Comparison of ENCODE assay signal across 9 cellular contexts in genomic region chr2:200610217-200610616, GRCh38. TPM values are rescaled to one million over a fixed set of nuclear protein-coding genes. Genes with fewer than 3 reads are reported as not detected.
A peak's percentile ranks its signal among the peaks of the same experiment; 100 is the strongest.
DNase-seq lines count a peak whose midpoint lies in the region; ATAC-seq and TF ChIP-seq lines count a peak whose summit lies in the region.
"Not testable (repeated sequence)": the region's sequence is repeated elsewhere in the genome, so short reads cannot be mapped to it uniquely, and the experiment has no call there.
"Had no signal": no experiment of that assay in that cellular context is flagged by ENCODE, and none has a peak within 500 bp of the region (broad histone marks: within the 10 kb centered on the region; RNA-seq: fewer than 3 reads in every experiment).

No MANE protein-coding gene starts in this region.

- TF ChIP-seq CTCF in GM10248 (IDR thresholded peaks at IDR 0.05; ENCODE audit: control extremely low read depth, extremely low read depth, low read depth, missing control alignments); GM20000 (IDR thresholded peaks at IDR 0.05; ENCODE audit: extremely low read depth, missing control alignments); RWPE2 (IDR thresholded peaks at IDR 0.05; ENCODE audit: poor library complexity, severe bottlenecking): not testable (repeated sequence)

- not testable (repeated sequence) for H3K36me3 Mint-ChIP-seq in activated naive CD4-positive, alpha-beta T cell treated with anti-CD3 and anti-CD28 coated beads for 36 hours (ENCODE audit: low read depth)

- intact Hi-C loops in activated naive CD4-positive, alpha-beta T cell treated with anti-CD3 and anti-CD28 coated beads for 36 hours (cut with micrococcal nuclease), result loop anchor here (1.0 kb wide), 2 partner anchors 32 to 93 kb away; no protein-coding TSS in a partner anchor

- H3K4me1 Mint-ChIP-seq in activated naive CD4-positive, alpha-beta T cell treated with anti-CD3 and anti-CD28 coated beads for 36 hours (ENCODE audit: low read depth), result not testable (repeated sequence)

- not testable (repeated sequence) for H3K4me3 ChIP-seq in RWPE2 (ENCODE audit: severe bottlenecking)

- not testable (repeated sequence) for H3K9me3 ChIP-seq in RWPE2 (ENCODE audit: severe bottlenecking)

- H3K9me3 Mint-ChIP-seq in activated naive CD4-positive, alpha-beta T cell treated with anti-CD3 and anti-CD28 coated beads for 36 hours, result not testable (repeated sequence)

- H3K36me3 ChIP-seq in RWPE2 (ENCODE audit: low read depth), result not testable (repeated sequence)

- not testable (repeated sequence) for H3K27me3 ChIP-seq in RWPE2 (ENCODE audit: insufficient read depth, poor library complexity, severe bottlenecking)

- ATAC-seq in HG02852 (IDR thresholded peaks at IDR 0.05; ENCODE audit: unreplicated experiment) (peak; percentile 70), HG03432 (IDR thresholded peaks at IDR 0.05; ENCODE audit: unreplicated experiment) (peak; percentile 69)
- ATAC-seq in RWPE2 (ENCODE audit: low read depth), result not testable (repeated sequence)

- peak; percentile 23 for DNase-seq in GM10248 (ENCODE audit: extremely low spot score)
- peak; percentile 20 for DNase-seq in GM20000 (ENCODE audit: low spot score)
- not testable (repeated sequence) for DNase-seq in RWPE2 (ENCODE audit: low spot score); epithelial cell of prostate (ENCODE audit: low read depth, low spot score)
- DNase-seq in activated naive CD4-positive, alpha-beta T cell treated with anti-CD3 and anti-CD28 coated beads for 36 hours, result peak; percentile 40

- not testable (repeated sequence) for H3K4me3 Mint-ChIP-seq in activated naive CD4-positive, alpha-beta T cell treated with anti-CD3 and anti-CD28 coated beads for 36 hours

- peaks cover 26% of the 10 kb centered on the region for H3K4me1 ChIP-seq in RWPE2 (ENCODE audit: insufficient read depth, poor library complexity, severe bottlenecking)

- H3K27ac ChIP-seq in RWPE2 (ENCODE audit: poor library complexity, severe bottlenecking), result peak overlapping the region; percentile 91
- peak overlapping the region; percentile 85 for H3K27ac ChIP-seq in epithelial cell of prostate

- not testable (repeated sequence) for H3K27ac Mint-ChIP-seq in activated naive CD4-positive, alpha-beta T cell treated with anti-CD3 and anti-CD28 coated beads for 36 hours

- CTCF ChIA-PET in GM10248 (lab: Yijun Ruan, JAX), result interaction anchor here (1.4 kb wide), 1 partner anchor 11 kb away, joined by 3 read pairs; no protein-coding TSS in a partner anchor
- CTCF ChIA-PET in activated naive CD4-positive, alpha-beta T cell treated with anti-CD3 and anti-CD28 coated beads for 36 hours (lab: Charles Lee), result not testable (repeated sequence)

- H3K27me3 Mint-ChIP-seq in activated naive CD4-positive, alpha-beta T cell treated with anti-CD3 and anti-CD28 coated beads for 36 hours (ENCODE audit: low read depth), result peaks cover 15% of the 10 kb centered on the region

- POLR2A ChIA-PET in GM10248 (lab: Yijun Ruan, JAX), result not testable (repeated sequence)

RNA-seq across cellular contexts. Expression of gene AOX1, which starts 24.4 kb away (rescaled TPM):
- total RNA-seq in activated naive CD4-positive, alpha-beta T cell treated with anti-CD3 and anti-CD28 coated beads for 36 hours, result under 1 TPM; 0.45 to 0.79 TPM
- total RNA-seq: B cell, HT-29 had no signal
